Comparison of ENCODE assay signal across 8 cellular contexts in the genomic region with DNA sequence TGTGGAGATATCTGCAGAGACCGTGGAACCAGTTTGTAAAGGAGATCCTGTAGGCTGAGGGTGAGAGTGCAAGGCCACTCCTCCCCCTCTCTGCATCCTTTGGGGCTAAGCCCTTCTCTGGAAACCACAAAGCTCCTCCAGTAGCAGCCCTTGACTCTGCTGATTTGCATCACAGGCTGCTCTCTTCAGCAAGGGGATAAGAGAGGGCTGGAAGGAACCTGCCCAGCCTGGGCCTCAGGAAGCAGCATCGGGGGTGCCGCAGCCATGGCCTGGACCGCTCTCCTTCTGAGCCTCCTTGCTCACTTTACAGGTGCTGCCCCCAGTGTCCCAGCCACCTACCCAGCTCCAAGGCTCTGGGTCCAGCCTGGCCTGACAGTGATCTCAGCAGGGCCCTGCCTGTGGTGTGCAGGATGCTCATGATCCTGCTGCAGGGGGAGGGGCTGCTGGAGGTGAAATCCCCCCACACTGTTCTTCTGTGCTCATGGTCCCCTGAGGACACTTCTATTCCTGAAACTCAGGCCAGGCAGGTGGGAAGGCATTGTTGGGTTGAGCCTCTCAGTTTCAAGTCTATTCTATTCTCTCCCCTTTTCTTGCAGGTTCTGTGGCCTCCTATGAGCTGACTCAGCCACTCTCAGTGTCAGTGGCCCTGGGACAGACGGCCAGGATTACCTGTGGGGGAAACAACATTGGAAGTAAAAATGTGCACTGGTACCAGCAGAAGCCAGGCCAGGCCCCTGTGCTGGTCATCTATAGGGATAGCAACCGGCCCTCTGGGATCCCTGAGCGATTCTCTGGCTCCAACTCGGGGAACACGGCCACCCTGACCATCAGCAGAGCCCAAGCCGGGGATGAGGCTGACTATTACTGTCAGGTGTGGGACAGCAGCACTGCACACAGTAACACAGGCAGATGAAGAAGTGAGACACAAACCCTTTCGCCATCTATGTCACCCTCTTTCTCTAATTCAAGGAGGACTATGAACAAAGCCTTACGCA.
A peak's percentile ranks its signal among the peaks of the same experiment; 100 is the strongest.
DNase-seq lines count a peak whose midpoint lies in the region; ATAC-seq and TF ChIP-seq lines count a peak whose summit lies in the region.
"Had no signal": no experiment of that assay in that cellular context is flagged by ENCODE, and none has a peak within 500 bp of the region (broad histone marks: within the 10 kb centered on the region; RNA-seq: fewer than 3 reads in every experiment).

No MANE protein-coding gene starts in this region.

- H3K27me3 ChIP-seq in Peyer's patch, result no peaks in the 10 kb centered on the region
- H3K27me3 ChIP-seq in dorsolateral prefrontal cortex, result peaks cover 0 to 10% (median 0%) of the 10 kb centered on the region in 45 donors

- no peaks in the 10 kb centered on the region for H3K36me3 ChIP-seq in Peyer's patch

- TF ChIP-seq CTCF in Peyer's patch (IDR thresholded peaks at IDR 0.05), result no peak
- no peak for TF ChIP-seq CTCF in dorsolateral prefrontal cortex (IDR thresholded peaks at IDR 0.05 in 54 of 56, conservative IDR thresholded peaks at IDR 0.05 in 2 of 56; ENCODE audit: low read depth in 1 of 56, partially characterized antibody in 56 of 56)

- H3K4me3 ChIP-seq in Peyer's patch (no peak overlapping the region), dorsolateral prefrontal cortex (no peak overlapping the region)

- peak; percentile 35 for TF ChIP-seq POLR2A in GM18505 (IDR thresholded peaks at IDR 0.05; ENCODE audit: borderline replicate concordance, extremely low read depth, insufficient read depth, insufficient read length)
- no peak for TF ChIP-seq POLR2A in Peyer's patch (IDR thresholded peaks at IDR 0.05)

- no peaks in the 10 kb centered on the region for H3K9me3 ChIP-seq in Peyer's patch

- ATAC-seq in GM18505 (IDR thresholded peaks at IDR 0.05; ENCODE audit: unreplicated experiment) (no peak), HG02588 (IDR thresholded peaks at IDR 0.05; ENCODE audit: unreplicated experiment) (peak; percentile 69), naive B cell (ENCODE audit: low read depth in 2 of 2) (peak; percentile 22 to 29)
- ATAC-seq: PC-3 had no signal

- no peaks in the 10 kb centered on the region for H3K36me3 Mint-ChIP-seq in naive B cell

- peaks cover 0 to 24% (median 12%) of the 10 kb centered on the region in 4 donors for H3K4me1 ChIP-seq in Peyer's patch

- intact Hi-C loops in dorsolateral prefrontal cortex (cut with DNase I), result no loop called here

- no peaks in the 10 kb centered on the region for H3K9me3 Mint-ChIP-seq in naive B cell

- H3K4me1 Mint-ChIP-seq in naive B cell, result peaks cover 59 to 69% (median 64%) of the 10 kb centered on the region in 3 donors

- H3K27ac Mint-ChIP-seq in naive B cell, result peak overlapping the region in 2 of 6 donors; percentile 7 to 63

- DNase-seq in Peyer's patch (peak in 2 of 3 donors; percentile 61 to 74), naive B cell (no peak), NCI-H1694 treated with DMSO at 0.1 percent for 48 hours (lab: John Stamatoyannopoulos, UW) (no peak), NCI-H1436 treated with DMSO at 0.1 percent for 48 hours (lab: John Stamatoyannopoulos, UW) (no peak), dorsolateral prefrontal cortex (no peak)
- DNase-seq: PC-3 had no signal

- H3K27ac ChIP-seq in Peyer's patch (peak overlapping the region; percentile 35 to 67 (median 48)), dorsolateral prefrontal cortex (no peak overlapping the region)

- peak overlapping the region in 4 of 8 donors; percentile 11 to 47 (median 36) for H3K4me3 Mint-ChIP-seq in naive B cell

- H3K27me3 Mint-ChIP-seq in naive B cell, result peaks cover 11 to 20% (median 14%) of the 10 kb centered on the region in 3 donors

Comparison
In these comparisons a context has a peak if more than half of its experiments do, and no peak if none do; other contexts are left out.
1. DNase-seq: peak in Peyer's patch (2 of 3); none in naive B cell (single experiment), NCI-H1694 treated with DMSO at 0.1 percent for 48 hours (single experiment), NCI-H1436 treated with DMSO at 0.1 percent for 48 hours (single experiment) and dorsolateral prefrontal cortex (0 of 10).
2. H3K27ac ChIP-seq: peak in Peyer's patch (4 of 4); none in dorsolateral prefrontal cortex (0 of 59).